ENCODE assay signal across 14 cellular contexts in the genomic region with DNA sequence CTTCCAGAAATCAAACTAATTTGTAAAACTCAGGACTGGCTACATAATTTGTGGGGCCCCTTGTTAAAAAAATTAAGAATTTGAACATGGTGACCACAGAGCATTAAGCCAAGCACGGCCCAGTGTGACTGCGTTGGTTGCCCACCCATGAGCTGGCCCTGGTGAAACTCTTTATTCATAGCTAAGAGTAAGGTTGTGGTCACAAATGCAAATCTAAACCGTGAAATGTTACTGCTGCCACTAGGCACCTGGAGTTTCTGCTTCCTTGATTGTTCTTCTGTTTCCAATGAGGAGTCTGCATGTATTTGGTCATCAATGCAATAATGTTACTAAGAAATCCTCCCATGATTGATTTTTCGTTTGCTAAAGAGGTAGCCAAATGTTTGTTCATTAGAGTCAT. TPM values are rescaled to one million over a fixed set of nuclear protein-coding genes. Genes with fewer than 3 reads are reported as not detected.
A peak's percentile ranks its signal among the peaks of the same experiment; 100 is the strongest.
DNase-seq lines count a peak whose midpoint lies in the region; ATAC-seq, FAIRE-seq and TF ChIP-seq lines count a peak whose summit lies in the region.
"Had no signal": no experiment of that assay in that cellular context is flagged by ENCODE, and none has a peak within 500 bp of the region (broad histone marks: within the 10 kb centered on the region; RNA-seq: fewer than 3 reads in every experiment).

No MANE protein-coding gene starts in this region.

- H3K9me2 ChIP-seq in hepatocyte (replicated peaks; ENCODE audit: insufficient read depth) = no peaks in the 10 kb centered on the region

- TF ChIP-seq CTCF in hepatocyte (IDR thresholded peaks at IDR 0.05; ENCODE audit: poor library complexity) = no peak

- peak overlapping the region; percentile 85 for H3K4me2 ChIP-seq in hepatocyte
- H3K4me2 ChIP-seq: PC-9 had no signal

- H3K36me3 ChIP-seq in hepatocyte (replicated peaks; ENCODE audit: insufficient read depth, low read depth) = no peaks in the 10 kb centered on the region

- H3K27me3 ChIP-seq in hepatocyte = no peaks in the 10 kb centered on the region

- no peak overlapping the region for H3K27ac ChIP-seq in hepatocyte
- H3K27ac ChIP-seq: PC-9 had no signal

- DNase-seq in hepatocyte (ENCODE audit: low spot score) = no peak
- no peak for DNase-seq in NCI-H345 treated with DMSO at 0.1 percent for 48 hours (lab: John Stamatoyannopoulos, UW; ENCODE audit: unreplicated experiment)
- no peak for DNase-seq in DMS53 treated with DMSO at 0.1 percent for 48 hours (lab: John Stamatoyannopoulos, UW; ENCODE audit: unreplicated experiment)
- DNase-seq in amygdala (lab: John Stamatoyannopoulos, UW) = no peak
- no peak for DNase-seq in HTR-8/SVneo (ENCODE audit: insufficient read length, low spot score)
- DNase-seq: activated T-cell treated with anti-CD3 and anti-CD28 coated beads for 4 hours; CD8-positive, alpha-beta T cell; natural killer cell; NCI-H1417; PC-9 had no signal

- ATAC-seq in GM18867 (IDR thresholded peaks at IDR 0.05; ENCODE audit: unreplicated experiment) (peak; percentile 30), GM21723 (IDR thresholded peaks at IDR 0.05; ENCODE audit: unreplicated experiment) (peak; percentile 40), HG03175 (IDR thresholded peaks at IDR 0.05; ENCODE audit: unreplicated experiment) (peak; percentile 42)
- ATAC-seq: CD8-positive, alpha-beta T cell; natural killer cell had no signal

- H3K4me3 ChIP-seq in hepatocyte = no peak overlapping the region
- H3K4me3 ChIP-seq: PC-9 had no signal

- H3K4me1 ChIP-seq in hepatocyte (ENCODE audit: insufficient read depth) = peaks cover 4% of the 10 kb centered on the region

- H2AFZ ChIP-seq in hepatocyte = no peak overlapping the region
- H2AFZ ChIP-seq: PC-9 had no signal

- FAIRE-seq in HTR-8/SVneo (lab: Jason Lieb, UNC) = no peak
- FAIRE-seq: endometrium had no signal

- no peaks in the 10 kb centered on the region for H4K20me1 ChIP-seq in hepatocyte (ENCODE audit: insufficient read depth, poor library complexity, severe bottlenecking)

- H3K9me3 ChIP-seq in hepatocyte (ENCODE audit: low read depth) = no peaks in the 10 kb centered on the region

- 90% methylated on average over 4 of the region's 4 CpGs for WGBS in hepatocyte (ENCODE audit: low lambda C conversion rate, missing lambda C conversion rate)

- H3K79me2 ChIP-seq in hepatocyte = peaks cover 76% of the 10 kb centered on the region

RNA-seq across cellular contexts. Expression of a gene that starts 4.2 kb away (rescaled TPM):
- 59.3 and 62.4 TPM in 2 replicates for total RNA-seq in hepatocyte
- 43.4 and 48.6 TPM in 2 replicates for polyA plus RNA-seq in hepatocyte
